ENCODE assay signal across 24 cellular contexts in the genomic region with DNA sequence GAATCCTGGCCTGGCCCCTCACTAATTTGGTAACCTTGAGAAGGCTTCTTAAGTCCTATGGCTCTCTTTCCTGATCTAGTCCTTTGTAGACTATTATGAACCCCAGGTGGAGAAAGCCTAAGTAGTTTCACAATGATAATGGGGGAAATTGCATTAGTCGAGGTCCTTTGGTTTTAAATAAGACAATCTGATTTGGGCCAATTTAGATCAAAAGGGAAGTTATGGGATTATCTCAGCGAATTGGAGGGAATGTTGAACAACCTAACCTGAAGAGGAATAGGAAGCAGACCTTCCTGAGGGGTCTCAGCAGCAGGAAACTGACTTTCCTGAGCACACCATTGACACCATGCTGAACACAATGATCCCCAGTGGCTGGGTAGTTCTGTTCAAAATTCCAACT.
DNase-seq lines count a peak whose midpoint lies in the region; TF ChIP-seq lines count a peak whose summit lies in the region.
"Had no signal": no experiment of that assay in that cellular context is flagged by ENCODE, and none has a peak within 500 bp of the region (broad histone marks: within the 10 kb centered on the region; RNA-seq: fewer than 3 reads in every experiment).

No MANE protein-coding gene starts in this region.

- H3F3A ChIP-seq in neural progenitor cell (ENCODE audit: low read depth), result no peaks in the 10 kb centered on the region

- no peak overlapping the region for H3K4me2 ChIP-seq in neural progenitor cell
- H3K4me2 ChIP-seq: A549, BLaER1 had no signal

- H3K9me3 ChIP-seq in A673 (ENCODE audit: low read depth, low read length, poor library complexity, severe bottlenecking) (no peaks in the 10 kb centered on the region), neural progenitor cell (ENCODE audit: low read depth) (no peaks in the 10 kb centered on the region)
- H3K9me3 ChIP-seq: A549, BE2C, BLaER1 had no signal

- H3K4me3 ChIP-seq in A673 (ENCODE audit: low read depth, low read length, poor library complexity, severe bottlenecking) (no peak overlapping the region), neural progenitor cell (no peak overlapping the region)
- H3K4me3 ChIP-seq: A549, BLaER1, GM12878 had no signal

- no peaks in the 10 kb centered on the region for H3K4me1 ChIP-seq in A673 (ENCODE audit: insufficient read depth, low read length, poor library complexity, severe bottlenecking)
- peaks cover 12% of the 10 kb centered on the region for H3K4me1 ChIP-seq in neural progenitor cell
- H3K4me1 ChIP-seq: A549, BE2C, BLaER1 had no signal

- CTCF ChIA-PET in A673 (lab: Charles Lee), result no interaction called here

- BruUV-seq in A673 (replicated peaks; lab: Mats Ljungman, UMichigan), result no TSS peak

- POLR2A ChIA-PET in A673 (lab: Charles Lee; ENCODE audit: low non-redundant PET), result no interaction called here

- no peak for TF ChIP-seq CTCF in A673 (conservative IDR thresholded peaks at IDR 0.05; ENCODE audit: low read depth, low read length)
- TF ChIP-seq CTCF in neural progenitor cell (IDR thresholded peaks at IDR 0.05), result no peak
- TF ChIP-seq CTCF in progenitor cell of endocrine pancreas (IDR thresholded peaks at IDR 0.05; ENCODE audit: unreplicated experiment), result no peak

- H3K4me3 Mint-ChIP-seq in neural progenitor cell, result no peak overlapping the region
- no peak overlapping the region for H3K4me3 Mint-ChIP-seq in progenitor cell of endocrine pancreas (ENCODE audit: low read depth)
- H3K4me3 Mint-ChIP-seq in activated T-helper 2 cell treated with anti-CD3 and anti-CD28 coated beads, Interferon-gamma antibody, Interleukin-2, Interleukin-4, amounts not matched to agents 10 μg/mL and 5 μg/mL and 100 μg/mL, durations not matched to agents 14 hours and 24 hours and 36 hours (ENCODE audit: low read depth), result no peak overlapping the region
- H3K4me3 Mint-ChIP-seq: CD14-positive monocyte; CD4-positive, alpha-beta memory T cell; CD4-positive, CD25-positive, alpha-beta regulatory T cell; CD8-positive, alpha-beta memory T cell had no signal

- H3K9ac ChIP-seq in neural progenitor cell, result no peak overlapping the region
- H3K9ac ChIP-seq: BLaER1 had no signal

- H4K20me1 ChIP-seq in neural progenitor cell (ENCODE audit: low read depth), result peaks cover 13% of the 10 kb centered on the region
- H4K20me1 ChIP-seq: BLaER1 had no signal

- DNase-seq in A673 (ENCODE audit: low spot score) (peak; percentile 0), neural progenitor cell (ENCODE audit: low spot score) (peak; percentile 66), progenitor cell of endocrine pancreas (ENCODE audit: low spot score, unreplicated experiment) (no peak), NCI-H1048 (lab: John Stamatoyannopoulos, UW) (no peak)
- no peak for DNase-seq in activated T-helper 2 cell treated with anti-CD3 and anti-CD28 coated beads, Interferon-gamma antibody, Interleukin-2, Interleukin-4, amounts not matched to agents 10 μg/mL and 5 μg/mL and 100 μg/mL, durations not matched to agents 14 hours and 24 hours and 36 hours (ENCODE audit: low spot score)
- DNase-seq: ACHN; BE2C; C1 segment of cervical spinal cord; CD4-positive, alpha-beta memory T cell; CD4-positive, CD25-positive, alpha-beta regulatory T cell; CD8-positive, alpha-beta memory T cell; COR-L47; DMS 273 treated with DMSO at 0.1 percent for 48 hours; DMS153; DMS53; DMS79; DND-41; EL; GDM1 had no signal

- no peaks in the 10 kb centered on the region for H3K9me3 Mint-ChIP-seq in neural progenitor cell
- no peaks in the 10 kb centered on the region for H3K9me3 Mint-ChIP-seq in progenitor cell of endocrine pancreas (ENCODE audit: low read depth)
- no peaks in the 10 kb centered on the region for H3K9me3 Mint-ChIP-seq in activated T-helper 2 cell treated with anti-CD3 and anti-CD28 coated beads, Interferon-gamma antibody, Interleukin-2, Interleukin-4, amounts not matched to agents 10 μg/mL and 5 μg/mL and 100 μg/mL, durations not matched to agents 14 hours and 24 hours and 36 hours

- no peaks in the 10 kb centered on the region for H3K36me3 Mint-ChIP-seq in neural progenitor cell
- H3K36me3 Mint-ChIP-seq in progenitor cell of endocrine pancreas (ENCODE audit: insufficient read depth), result no peaks in the 10 kb centered on the region
- H3K36me3 Mint-ChIP-seq in activated T-helper 2 cell treated with anti-CD3 and anti-CD28 coated beads, Interferon-gamma antibody, Interleukin-2, Interleukin-4, amounts not matched to agents 10 μg/mL and 5 μg/mL and 100 μg/mL, durations not matched to agents 14 hours and 24 hours and 36 hours (ENCODE audit: low read depth), result no peaks in the 10 kb centered on the region
- H3K36me3 Mint-ChIP-seq: CD14-positive monocyte; CD4-positive, alpha-beta memory T cell; CD4-positive, CD25-positive, alpha-beta regulatory T cell; CD8-positive, alpha-beta memory T cell had no signal

- intact Hi-C loops in A673 (cut with micrococcal nuclease; ENCODE audit: unreplicated experiment), result no loop called here
- intact Hi-C loops in activated T-helper 2 cell treated with anti-CD3 and anti-CD28 coated beads, Interferon-gamma antibody, Interleukin-2, Interleukin-4, amounts not matched to agents 10 μg/mL and 5 μg/mL and 100 μg/mL, durations not matched to agents 14 hours and 24 hours and 36 hours (cut with micrococcal nuclease), result no loop called here

- H3K4me1 Mint-ChIP-seq in neural progenitor cell, result peaks cover 11% of the 10 kb centered on the region
- no peaks in the 10 kb centered on the region for H3K4me1 Mint-ChIP-seq in progenitor cell of endocrine pancreas (ENCODE audit: low read depth)
- no peaks in the 10 kb centered on the region for H3K4me1 Mint-ChIP-seq in activated T-helper 2 cell treated with anti-CD3 and anti-CD28 coated beads, Interferon-gamma antibody, Interleukin-2, Interleukin-4, amounts not matched to agents 10 μg/mL and 5 μg/mL and 100 μg/mL, durations not matched to agents 14 hours and 24 hours and 36 hours (ENCODE audit: low read depth)
- H3K4me1 Mint-ChIP-seq: CD14-positive monocyte; CD4-positive, alpha-beta memory T cell; CD4-positive, CD25-positive, alpha-beta regulatory T cell; CD8-positive, alpha-beta memory T cell had no signal

- no peaks in the 10 kb centered on the region for H3K79me2 ChIP-seq in neural progenitor cell (ENCODE audit: low read depth)

- no peaks in the 10 kb centered on the region for H3K36me3 ChIP-seq in A673 (ENCODE audit: insufficient read depth, low read length, poor library complexity, severe bottlenecking)
- H3K36me3 ChIP-seq in neural progenitor cell, result no peaks in the 10 kb centered on the region
- H3K36me3 ChIP-seq: BE2C, BLaER1 had no signal

- H3K27me3 Mint-ChIP-seq in neural progenitor cell (ENCODE audit: insufficient read depth, low read depth), result peaks cover 8% of the 10 kb centered on the region
- no peaks in the 10 kb centered on the region for H3K27me3 Mint-ChIP-seq in progenitor cell of endocrine pancreas
- H3K27me3 Mint-ChIP-seq in activated T-helper 2 cell treated with anti-CD3 and anti-CD28 coated beads, Interferon-gamma antibody, Interleukin-2, Interleukin-4, amounts not matched to agents 10 μg/mL and 5 μg/mL and 100 μg/mL, durations not matched to agents 14 hours and 24 hours and 36 hours (ENCODE audit: low read depth), result no peaks in the 10 kb centered on the region
- H3K27me3 Mint-ChIP-seq: CD4-positive, CD25-positive, alpha-beta regulatory T cell had no signal

- no peak overlapping the region for H2AFZ ChIP-seq in neural progenitor cell (replicated peaks)

- H3K27ac ChIP-seq in A673 (ENCODE audit: low read depth, low read length, poor library complexity, severe bottlenecking), result no peak overlapping the region
- no peak overlapping the region for H3K27ac ChIP-seq in neural progenitor cell
- H3K27ac ChIP-seq: 22Rv1, A549, BLaER1 had no signal

- no peaks in the 10 kb centered on the region for H3K27me3 ChIP-seq in A673 (replicated peaks; ENCODE audit: insufficient read depth, low read depth, low read length, poor library complexity)
- H3K27me3 ChIP-seq in neural progenitor cell, result peaks cover 31% of the 10 kb centered on the region
- H3K27me3 ChIP-seq: BE2C, BLaER1 had no signal

- H3K27ac Mint-ChIP-seq in neural progenitor cell, result no peak overlapping the region
- H3K27ac Mint-ChIP-seq in progenitor cell of endocrine pancreas, result peak overlapping the region; percentile 23
- no peak overlapping the region for H3K27ac Mint-ChIP-seq in activated T-helper 2 cell treated with anti-CD3 and anti-CD28 coated beads, Interferon-gamma antibody, Interleukin-2, Interleukin-4, amounts not matched to agents 10 μg/mL and 5 μg/mL and 100 μg/mL, durations not matched to agents 14 hours and 24 hours and 36 hours
- H3K27ac Mint-ChIP-seq: CD14-positive monocyte; CD4-positive, alpha-beta memory T cell; CD4-positive, CD25-positive, alpha-beta regulatory T cell; CD8-positive, alpha-beta memory T cell had no signal

Comparison
In these comparisons a context has a peak if more than half of its experiments do, and no peak if none do; other contexts are left out.
1. DNase-seq: peak in A673 (single experiment) and neural progenitor cell (single experiment); none in progenitor cell of endocrine pancreas (single experiment), NCI-H1048 (single experiment) and activated T-helper 2 cell treated with anti-CD3 and anti-CD28 coated beads, Interferon-gamma antibody, Interleukin-2, Interleukin-4, amounts not matched to agents 10 μg/mL and 5 μg/mL and 100 μg/mL, durations not matched to agents 14 hours and 24 hours and 36 hours (single experiment).